In the genomic region with DNA sequence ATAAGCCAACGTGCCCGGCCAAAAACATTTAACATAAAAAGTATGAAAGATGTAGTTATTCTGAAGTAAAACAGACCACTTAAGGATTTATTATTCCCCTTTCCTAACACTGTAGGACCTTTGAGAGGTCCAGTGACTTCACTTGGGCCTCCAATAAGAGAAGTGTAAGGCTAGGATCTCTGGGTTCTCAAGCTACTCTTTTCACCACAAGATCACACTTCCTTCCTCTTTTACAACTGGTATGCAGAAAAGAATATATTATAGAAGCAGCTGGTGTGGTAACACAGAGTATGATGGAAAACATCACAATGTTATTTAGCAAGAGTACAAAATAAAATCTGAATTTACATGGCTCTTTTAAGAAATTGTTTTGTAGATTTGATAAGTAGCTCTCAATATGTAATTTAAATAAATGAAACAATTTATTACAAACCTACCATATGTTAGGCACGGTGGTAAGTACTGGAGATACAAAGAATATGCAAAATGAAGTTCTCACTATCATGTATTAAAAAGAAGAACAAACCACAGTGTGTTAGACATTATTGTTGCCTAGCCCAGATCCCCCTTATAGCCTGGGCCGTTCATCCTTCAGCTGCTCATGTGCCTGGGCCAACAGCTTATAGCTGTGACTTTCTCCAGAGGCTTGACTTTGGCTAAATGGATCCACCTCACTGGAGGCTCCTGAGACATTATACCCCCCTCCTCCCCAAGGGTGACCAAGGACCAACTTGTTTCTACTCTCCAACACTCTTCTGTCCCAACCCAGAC, we compare ENCODE assay signal across 11 cellular contexts. TPM values are rescaled to one million over a fixed set of nuclear protein-coding genes. Genes with fewer than 3 reads are reported as not detected.
DNase-seq lines count a peak whose midpoint lies in the region; ATAC-seq, FAIRE-seq and TF ChIP-seq lines count a peak whose summit lies in the region.
"Had no signal": no experiment of that assay in that cellular context is flagged by ENCODE, and none has a peak within 500 bp of the region (broad histone marks: within the 10 kb centered on the region; RNA-seq: fewer than 3 reads in every experiment).

No MANE protein-coding gene starts in this region.

- no peak overlapping the region for H4K8ac ChIP-seq in H9 (replicated peaks; ENCODE audit: insufficient read length, low read depth, low read length)

- H3K79me1 ChIP-seq in H9 (ENCODE audit: insufficient read depth, low read depth, low read length, poor library complexity, severe bottlenecking) = no peaks in the 10 kb centered on the region

- TF ChIP-seq CTCF in CD14-positive monocyte (IDR thresholded peaks at IDR 0.05) (no peak), K562 (IDR thresholded peaks at IDR 0.05 in 2 of 3, conservative IDR thresholded peaks at IDR 0.05 in 1 of 3; ENCODE audit: insufficient read depth in 2 of 3, low read depth in 1 of 3, low read length in 3 of 3) (no peak), H9 (conservative IDR thresholded peaks at IDR 0.05) (no peak)

- CTCF ChIA-PET in K562 (lab: Yijun Ruan, JAX; ENCODE audit: low intra/inter-chr PET ratio) = no interaction called here

- no peak overlapping the region for H2AK5ac ChIP-seq in H9 (ENCODE audit: insufficient read length, low read length)

- H2AFZ ChIP-seq in K562 (ENCODE audit: low read depth, low read length) (no peak overlapping the region), H9 (ENCODE audit: low read length) (no peak overlapping the region)

- no peak overlapping the region for H2BK15ac ChIP-seq in H9 (ENCODE audit: low read depth, low read length)

- H3K18ac ChIP-seq in H9 (ENCODE audit: insufficient read length, low read depth, low read length) = no peak overlapping the region

- DNase-seq in CD14-positive monocyte (ENCODE audit: low spot score) (no peak), K562 (ENCODE audit: extremely low read depth in 1 of 4, low spot score in 3 of 4) (no peak), OCI-M2 (lab: John Stamatoyannopoulos, UW; ENCODE audit: unreplicated experiment) (no peak), midbrain (lab: John Stamatoyannopoulos, UW) (no peak), H9 (no peak), islet precursor cell (no peak)
- DNase-seq: amygdala, NCI-H187 treated with DMSO at 0.1 percent for 48 hours had no signal

- no peak overlapping the region for H3K4me3 ChIP-seq in K562

- no peak overlapping the region for H3K56ac ChIP-seq in H9 (ENCODE audit: insufficient read length, low read depth, low read length)

- H3K23me2 ChIP-seq in H9 (ENCODE audit: insufficient read length, low read depth, low read length, poor library complexity, severe bottlenecking) = no peaks in the 10 kb centered on the region

- TF ChIP-seq POLR2A in K562 (conservative IDR thresholded peaks at IDR 0.05) = no peak

- H2BK120ac ChIP-seq in H9 (ENCODE audit: low read depth, low read length, poor library complexity, severe bottlenecking) = no peak overlapping the region

- H3K4ac ChIP-seq in H9 (ENCODE audit: low read depth, low read length) = no peak overlapping the region

- H3K14ac ChIP-seq in H9 (ENCODE audit: insufficient read depth, low read length) = no peak overlapping the region

- H3K4me1 ChIP-seq in K562 (replicated peaks in 1 of 2; ENCODE audit: control insufficient read depth in 2 of 2, insufficient read depth in 2 of 2, low read length in 2 of 2) = peaks cover 0 to 6% of the 10 kb centered on the region in 2 experiments; a peak in 1 of 5 replicates
- H3K4me1 ChIP-seq in H9 (ENCODE audit: insufficient read depth, low read length) = peaks cover 2% of the 10 kb centered on the region; the same call in 1 of the 2 replicates

- H3T11ph ChIP-seq in H9 (ENCODE audit: low read length) = no peak overlapping the region

- TF ChIP-seq EP300 in K562 (IDR thresholded peaks at IDR 0.05; ENCODE audit: low read length) = no peak

- H3K4me2 ChIP-seq in K562 (ENCODE audit: insufficient read depth, low read length) = no peak overlapping the region
- no peak overlapping the region for H3K4me2 ChIP-seq in H9 (ENCODE audit: insufficient read depth, insufficient read length, low read length)

- H4K20me1 ChIP-seq in K562 (replicated peaks; ENCODE audit: control insufficient read depth, insufficient read depth, low read length) (no peaks in the 10 kb centered on the region), H9 (ENCODE audit: control insufficient read depth, insufficient read depth, insufficient read length) (no peaks in the 10 kb centered on the region)

- no peak overlapping the region for H2BK5ac ChIP-seq in H9 (ENCODE audit: insufficient read length, low read length)

- in situ Hi-C loops in K562 (cut with MboI) = no loop called here

- ATAC-seq in GM21360 (IDR thresholded peaks at IDR 0.05; ENCODE audit: unreplicated experiment) = peak; percentile 77
- ATAC-seq in HG03442 (IDR thresholded peaks at IDR 0.05; ENCODE audit: unreplicated experiment) = peak; percentile 73
- ATAC-seq in K562 = peak; percentile 45; the same call in 2 of the 3 replicates

- no peaks in the 10 kb centered on the region for H3K9me1 ChIP-seq in K562 (ENCODE audit: control insufficient read depth, insufficient read depth, low read length)

- no peaks in the 10 kb centered on the region for H3K9me3 ChIP-seq in K562 (replicated peaks; ENCODE audit: control insufficient read depth, insufficient read depth, low read depth, low read length)
- no peaks in the 10 kb centered on the region for H3K9me3 ChIP-seq in H9 (ENCODE audit: control insufficient read depth, low read depth, low read length)

- no peaks in the 10 kb centered on the region for H3K36me3 ChIP-seq in K562 (ENCODE audit: control insufficient read depth, insufficient read depth, low read length)

- peaks cover 62% of the 10 kb centered on the region for H3K4me1 Mint-ChIP-seq in CD14-positive monocyte
- peaks cover 26 to 39% of the 10 kb centered on the region in 2 experiments for H3K4me1 Mint-ChIP-seq in H9

- POLR2A ChIA-PET in K562 (lab: Yijun Ruan, JAX) = interaction anchor here (0.7 to 1.1 kb wide), 2 partner anchors 12 to 19 kb away, joined by 3 to 4 read pairs; no protein-coding TSS in a partner anchor

- no peak overlapping the region for H4K5ac ChIP-seq in H9 (ENCODE audit: insufficient read length, low read depth, low read length)

- no peak overlapping the region for H4K91ac ChIP-seq in H9 (ENCODE audit: insufficient read length, low read depth, low read length)

- H3K27me3 ChIP-seq in K562 (ENCODE audit: control insufficient read depth in 2 of 2, insufficient read depth in 2 of 2, low read length in 2 of 2) (peaks cover 17 to 22% of the 10 kb centered on the region in 2 experiments; a peak in 4 of 5 replicates), H9 (ENCODE audit: insufficient read depth, low read length) (no peaks in the 10 kb centered on the region)

- intact Hi-C loops in CD14-positive monocyte (cut with micrococcal nuclease) (no loop called here), K562 (cut with micrococcal nuclease) (no loop called here)

- H3K27ac ChIP-seq in K562 (ENCODE audit: extremely low read depth, low read depth, low read length) (no peak overlapping the region), H9 (ENCODE audit: insufficient read length, low read depth, low read length) (no peak overlapping the region)

- H3K4me3 Mint-ChIP-seq in CD14-positive monocyte (peak overlapping the region in 1 of 2 donors; percentile 46), H9 (no peak overlapping the region)

- no peak for FAIRE-seq in K562 (lab: Jason Lieb, UNC)
- FAIRE-seq: keratinocyte had no signal

- H3K79me2 ChIP-seq in K562 (ENCODE audit: control insufficient read depth, insufficient read depth, low read length) (no peaks in the 10 kb centered on the region), H9 (ENCODE audit: insufficient read depth, low read length) (no peaks in the 10 kb centered on the region)

- no peak overlapping the region for H3K9ac ChIP-seq in K562 (ENCODE audit: insufficient read depth in 1 of 2, low read depth in 2 of 2, low read length in 2 of 2)
- H3K9ac ChIP-seq in H9 (ENCODE audit: extremely low read depth, insufficient read length, low read length) = no peak overlapping the region

- H3K36me3 Mint-ChIP-seq in CD14-positive monocyte = no peaks in the 10 kb centered on the region
- H3K36me3 Mint-ChIP-seq in H9 (ENCODE audit: insufficient read depth in 1 of 3, low read depth in 3 of 3) = no peaks in the 10 kb centered on the region; a peak in 1 of 7 replicates

- peak overlapping the region; percentile 91 to 96 (median 95) for H3K27ac Mint-ChIP-seq in CD14-positive monocyte
- no peak overlapping the region for H3K27ac Mint-ChIP-seq in H9

- H3K23ac ChIP-seq in H9 (ENCODE audit: insufficient read length, low read depth, low read length) = no peak overlapping the region

- H2BK12ac ChIP-seq in H9 (ENCODE audit: insufficient read length, low read depth, low read length) = no peak overlapping the region

- H3K27me3 Mint-ChIP-seq in CD14-positive monocyte (ENCODE audit: low read depth in 3 of 3) (peaks cover 0 to 1% (median 0%) of the 10 kb centered on the region in 3 donors), H9 (ENCODE audit: low read depth) (no peaks in the 10 kb centered on the region; the same call in 1 of the 2 replicates)

- WGBS in K562 (ENCODE audit: insufficient coverage, low coverage, missing lambda C conversion rate) = 0% methylated on average over 4 of the region's 4 CpGs
- no CpG with 5 or more reads among the region's 4 CpGs for WGBS in H9 (ENCODE audit: extremely low coverage, insufficient read length, low lambda C conversion rate)

- no peak overlapping the region for H2BK20ac ChIP-seq in H9 (ENCODE audit: low read depth, low read length, poor library complexity, severe bottlenecking)

- no peak for TF ChIP-seq RAD21 in K562 (CRISPR knock-in tag; conservative IDR thresholded peaks at IDR 0.05 in 1 of 2, IDR thresholded peaks at IDR 0.05 in 1 of 2)

- BruUV-seq in K562 (replicated peaks; lab: Mats Ljungman, UMichigan) = no TSS peak

- H3K9me3 Mint-ChIP-seq in CD14-positive monocyte (peaks cover 0 to 3% (median 0%) of the 10 kb centered on the region in 7 donors), H9 (peaks cover 3 to 6% of the 10 kb centered on the region in 2 experiments; a peak in 2 of 5 replicates)

RNA-seq across cellular contexts. Expression of gene CCNG2, which starts 30.0 kb away (rescaled TPM):
- 10 to 100 TPM; 17.6 to 26.4 TPM for polyA plus RNA-seq in CD14-positive monocyte
- 8.9 and 21.5 TPM in 2 replicates for total RNA-seq in K562 (2011; cell fraction: chromatin; rRNA removed; ENCODE audit: low replicate concordance)
- 6.2 and 6.3 TPM in 2 replicates for total RNA-seq in K562 (2011; cell fraction: nucleolus; rRNA removed)
- total RNA-seq in K562 (2011; cell fraction: nucleoplasm; rRNA removed) = 9.2 and 12.8 TPM in 2 replicates
- 1.00 and 1.0 TPM in 2 replicates for total RNA-seq in K562 (2014; rRNA removed)
- 2.9 and 3.6 TPM in 2 replicates for total RNA-seq in K562 (2014; rRNA removed; fragmentation: Illumina TruSeq; extraction: Trizol)
- 1.1 and 1.6 TPM in 2 replicates for total RNA-seq in K562 (2015; rRNA removed; fragmentation: Illumina TruSeq; extraction: Trizol)
- total RNA-seq in K562 (2021) = 3.9 and 5.8 TPM in 2 replicates
- polyA plus RNA-seq in K562 (2011; rRNA removed) = 6.6 and 7.8 TPM in 2 replicates
- 0.48 and 3.1 TPM in 2 replicates for polyA plus RNA-seq in K562 (2011; cell fraction: cytosol; rRNA removed)
- 5.6 and 16.1 TPM in 2 replicates for polyA plus RNA-seq in K562 (2011; cell fraction: nucleus; rRNA removed)
- polyA plus RNA-seq in K562 (2012) = 3.6 and 10.5 TPM in 2 replicates
- polyA plus RNA-seq in K562 (2014; fragmentation: Illumina TruSeq; extraction: Trizol) = 4.2 and 4.4 TPM in 2 replicates
- polyA plus RNA-seq in K562 (2014; fragmentation: Nextera tagmentation; extraction: Ambion mirVana) = 1 to 10 TPM in 1 of 2 experiments, under 1 TPM in 1; 0.49 to 1.5 TPM
- 1.3 and 3.9 TPM in 2 replicates for polyA plus RNA-seq in K562 (2014; rRNA removed)
- 3.4 and 5.7 TPM in 2 replicates for polyA minus RNA-seq in K562 (2011; rRNA and poly(A)+ RNA removed)
- 1.2 and 1.6 TPM in 2 replicates for polyA minus RNA-seq in K562 (2011; cell fraction: cytosol; rRNA and poly(A)+ RNA removed)
- polyA minus RNA-seq in K562 (2011; cell fraction: nucleus; rRNA and poly(A)+ RNA removed) = 3.0 and 10.6 TPM in 2 replicates
- total RNA-seq in H9 (2021) = 9.9 and 10.6 TPM in 2 replicates

RNA-seq across cellular contexts. Expression of gene CCNI, which starts 51.2 kb away (rescaled TPM):
- polyA plus RNA-seq in CD14-positive monocyte (100 to 1,000 TPM; 171 to 264 TPM), K562 (2011; rRNA removed) (131 and 145 TPM in 2 replicates), K562 (2014; fragmentation: Illumina TruSeq; extraction: Trizol) (155 and 159 TPM in 2 replicates), K562 (2014; fragmentation: Nextera tagmentation; extraction: Ambion mirVana) (10 to 100 TPM; 43.3 to 60.2 TPM), K562 (2014; rRNA removed) (56.9 and 59.3 TPM in 2 replicates)
- 61.5 and 108 TPM in 2 replicates for total RNA-seq in K562 (2011; cell fraction: chromatin; rRNA removed; ENCODE audit: low replicate concordance)
- 59.0 and 66.8 TPM in 2 replicates for total RNA-seq in K562 (2011; cell fraction: nucleolus; rRNA removed)
- total RNA-seq in K562 (2011; cell fraction: nucleoplasm; rRNA removed) = 81.6 and 117 TPM in 2 replicates
- total RNA-seq in K562 (2014; rRNA removed) (49.8 and 63.9 TPM in 2 replicates), K562 (2014; rRNA removed; fragmentation: Illumina TruSeq; extraction: Trizol) (103 and 111 TPM in 2 replicates), K562 (2015; rRNA removed; fragmentation: Illumina TruSeq; extraction: Trizol) (96.4 and 98.5 TPM in 2 replicates), K562 (2021) (150 and 158 TPM in 2 replicates), H9 (2021) (233 and 240 TPM in 2 replicates)
- polyA plus RNA-seq in K562 (2011; cell fraction: cytosol; rRNA removed) = 69.6 and 115 TPM in 2 replicates
- 40.9 and 50.4 TPM in 2 replicates for polyA plus RNA-seq in K562 (2011; cell fraction: nucleus; rRNA removed)
- polyA plus RNA-seq in K562 (2012) = 173 and 178 TPM in 2 replicates
- polyA minus RNA-seq in K562 (2011; rRNA and poly(A)+ RNA removed) = 398 and 462 TPM in 2 replicates
- 192 and 200 TPM in 2 replicates for polyA minus RNA-seq in K562 (2011; cell fraction: cytosol; rRNA and poly(A)+ RNA removed)
- polyA minus RNA-seq in K562 (2011; cell fraction: nucleus; rRNA and poly(A)+ RNA removed) = 31.0 and 74.8 TPM in 2 replicates

Comparison
In these comparisons a context has a peak if more than half of its experiments do, and no peak if none do; other contexts are left out.
1. H3K27ac Mint-ChIP-seq: peak in CD14-positive monocyte (7 of 7); none in H9 (0 of 3).
2. Peak in every context shown above with its lines, with median percentiles within 50 percentile points of each other: ATAC-seq.